1 cellular context compared by ENCODE assay signal in the genomic region with DNA sequence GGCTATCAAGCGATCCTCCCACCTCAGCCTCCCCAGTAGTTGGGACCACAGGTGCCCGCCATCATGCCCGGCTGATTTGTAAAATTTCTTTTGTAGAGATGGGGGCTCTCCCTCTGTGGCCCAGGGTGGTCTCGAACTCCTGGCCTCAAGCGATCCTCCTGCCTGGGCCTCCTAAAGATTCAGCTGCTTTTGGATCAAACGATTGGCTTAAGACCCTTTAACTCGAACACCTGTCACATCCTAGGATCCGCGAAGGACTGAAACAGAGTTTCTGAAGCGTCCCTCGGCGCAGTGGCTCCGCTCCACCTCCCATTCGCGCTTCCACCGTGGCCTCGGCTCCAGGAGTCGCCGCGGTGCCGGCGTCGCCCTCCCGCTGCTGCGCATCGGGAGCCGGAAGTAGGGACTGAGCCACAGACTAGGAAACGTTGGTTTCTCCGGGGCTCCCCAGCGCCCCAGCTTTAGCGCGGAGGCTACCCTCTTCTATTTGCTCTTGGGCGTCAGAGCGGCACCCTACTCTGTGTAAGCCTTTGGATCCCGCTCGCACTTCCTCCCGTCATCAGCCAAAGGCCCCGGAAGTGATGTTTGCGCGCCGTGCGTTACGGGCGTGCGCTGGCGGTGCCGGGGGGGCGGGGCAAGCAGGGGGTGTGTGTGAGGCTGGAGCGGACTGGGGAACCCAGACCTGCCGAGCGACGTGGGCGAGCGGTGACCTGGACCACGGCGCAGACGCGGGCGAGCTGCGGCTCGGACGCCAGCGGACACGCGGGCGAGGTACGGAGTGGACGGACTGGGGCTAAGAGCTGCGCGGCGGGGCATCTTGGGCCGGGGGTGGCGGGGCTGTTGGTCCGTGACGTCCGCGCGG.
A peak's percentile ranks its signal among the peaks of the same experiment; 100 is the strongest.
TF ChIP-seq lines count a peak whose summit lies in the region.

No MANE protein-coding gene starts in this region.

TF ChIP-seq in HepG2, 621 proteins besides CTCF, POLR2A, EP300 and RAD21 (continued from another document and continues in another):
- TF ChIP-seq SNAPC5 (CRISPR knock-in tag; IDR thresholded peaks at IDR 0.05; ENCODE audit: borderline replicate concordance) (no peak), CCAR2 (optimal IDR thresholded peaks at IDR 0.05; ENCODE audit: low read depth, low read length) (no peak), HOXA3 (CRISPR knock-in tag; IDR thresholded peaks at IDR 0.05) (peak; percentile 97), MED8 (CRISPR knock-in tag; IDR thresholded peaks at IDR 0.05; ENCODE audit: insufficient replicate concordance) (no peak), ZFAT (CRISPR knock-in tag; conservative IDR thresholded peaks at IDR 0.05) (no peak), MZF1 (CRISPR knock-in tag; IDR thresholded peaks at IDR 0.05; ENCODE audit: borderline replicate concordance) (no peak), YEATS2 (CRISPR knock-in tag; IDR thresholded peaks at IDR 0.05; ENCODE audit: borderline replicate concordance) (peak; percentile 74; the same call in 1 of the 2 replicates), MIER2 (CRISPR knock-in tag; IDR thresholded peaks at IDR 0.05) (no peak), ZBTB42 (CRISPR knock-in tag; IDR thresholded peaks at IDR 0.05) (no peak), ZNF75D (CRISPR knock-in tag; IDR thresholded peaks at IDR 0.05; ENCODE audit: borderline replicate concordance) (no peak), JDP2 (CRISPR knock-in tag; IDR thresholded peaks at IDR 0.05; ENCODE audit: borderline replicate concordance) (no peak; the same call in 1 of the 2 replicates), AGO2 (optimal IDR thresholded peaks at IDR 0.05; ENCODE audit: low read depth, low read length) (peak; percentile 95), ARNT (IDR thresholded peaks at IDR 0.05) (no peak), SNAPC4 (CRISPR knock-in tag; IDR thresholded peaks at IDR 0.05) (no peak), TRIM22 (IDR thresholded peaks at IDR 0.05) (no peak), FOXM1 (CRISPR knock-in tag; IDR thresholded peaks at IDR 0.05) (no peak), EHMT2 (IDR thresholded peaks at IDR 0.05; ENCODE audit: borderline replicate concordance, low read depth, low read length) (no peak), PAXIP1 (CRISPR knock-in tag; conservative IDR thresholded peaks at IDR 0.05) (peak; percentile 31; the same call in 1 of the 2 replicates), KDM5A (IDR thresholded peaks at IDR 0.05; ENCODE audit: borderline replicate concordance, low read length) (no peak), JUN (CRISPR knock-in tag; IDR thresholded peaks at IDR 0.05) (peak; percentile 68; the same call in 1 of the 2 replicates), DR1 (CRISPR knock-in tag; IDR thresholded peaks at IDR 0.05) (no peak), AKAP8 (CRISPR knock-in tag; IDR thresholded peaks at IDR 0.05) (peak; percentile 94), ZNF124 (CRISPR knock-in tag; IDR thresholded peaks at IDR 0.05) (no peak), POGZ (CRISPR knock-in tag; IDR thresholded peaks at IDR 0.05) (peak; percentile 67), ZSCAN20 (CRISPR knock-in tag; IDR thresholded peaks at IDR 0.05; ENCODE audit: borderline replicate concordance) (no peak), ZSCAN22 (CRISPR knock-in tag; IDR thresholded peaks at IDR 0.05) (no peak; the same call in 1 of the 2 replicates), POLR2AphosphoS2 (IDR thresholded peaks at IDR 0.05; ENCODE audit: low read depth, low read length) (no peak), RFXANK (CRISPR knock-in tag; IDR thresholded peaks at IDR 0.05) (0 out of 2 replicates have a peak, but pooled peaks have one; percentile 32)
- TF ChIP-seq, protein P1, sequence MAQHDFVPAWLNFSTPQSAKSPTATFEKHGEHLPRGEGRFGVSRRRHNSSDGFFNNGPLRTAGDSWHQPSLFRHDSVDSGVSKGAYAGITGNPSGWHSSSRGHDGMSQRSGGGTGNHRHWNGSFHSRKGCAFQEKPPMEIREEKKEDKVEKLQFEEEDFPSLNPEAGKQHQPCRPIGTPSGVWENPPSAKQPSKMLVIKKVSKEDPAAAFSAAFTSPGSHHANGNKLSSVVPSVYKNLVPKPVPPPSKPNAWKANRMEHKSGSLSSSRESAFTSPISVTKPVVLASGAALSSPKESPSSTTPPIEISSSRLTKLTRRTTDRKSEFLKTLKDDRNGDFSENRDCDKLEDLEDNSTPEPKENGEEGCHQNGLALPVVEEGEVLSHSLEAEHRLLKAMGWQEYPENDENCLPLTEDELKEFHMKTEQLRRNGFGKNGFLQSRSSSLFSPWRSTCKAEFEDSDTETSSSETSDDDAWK (CRISPR knock-in tag; IDR thresholded peaks at IDR 0.05): no peak
- TF ChIP-seq, protein P2, sequence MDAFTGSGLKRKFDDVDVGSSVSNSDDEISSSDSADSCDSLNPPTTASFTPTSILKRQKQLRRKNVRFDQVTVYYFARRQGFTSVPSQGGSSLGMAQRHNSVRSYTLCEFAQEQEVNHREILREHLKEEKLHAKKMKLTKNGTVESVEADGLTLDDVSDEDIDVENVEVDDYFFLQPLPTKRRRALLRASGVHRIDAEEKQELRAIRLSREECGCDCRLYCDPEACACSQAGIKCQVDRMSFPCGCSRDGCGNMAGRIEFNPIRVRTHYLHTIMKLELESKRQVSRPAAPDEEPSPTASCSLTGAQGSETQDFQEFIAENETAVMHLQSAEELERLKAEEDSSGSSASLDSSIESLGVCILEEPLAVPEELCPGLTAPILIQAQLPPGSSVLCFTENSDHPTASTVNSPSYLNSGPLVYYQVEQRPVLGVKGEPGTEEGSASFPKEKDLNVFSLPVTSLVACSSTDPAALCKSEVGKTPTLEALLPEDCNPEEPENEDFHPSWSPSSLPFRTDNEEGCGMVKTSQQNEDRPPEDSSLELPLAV (CRISPR knock-in tag; conservative IDR thresholded peaks at IDR 0.05; ENCODE audit: low read depth): no peak
- TF ChIP-seq, protein P3, sequence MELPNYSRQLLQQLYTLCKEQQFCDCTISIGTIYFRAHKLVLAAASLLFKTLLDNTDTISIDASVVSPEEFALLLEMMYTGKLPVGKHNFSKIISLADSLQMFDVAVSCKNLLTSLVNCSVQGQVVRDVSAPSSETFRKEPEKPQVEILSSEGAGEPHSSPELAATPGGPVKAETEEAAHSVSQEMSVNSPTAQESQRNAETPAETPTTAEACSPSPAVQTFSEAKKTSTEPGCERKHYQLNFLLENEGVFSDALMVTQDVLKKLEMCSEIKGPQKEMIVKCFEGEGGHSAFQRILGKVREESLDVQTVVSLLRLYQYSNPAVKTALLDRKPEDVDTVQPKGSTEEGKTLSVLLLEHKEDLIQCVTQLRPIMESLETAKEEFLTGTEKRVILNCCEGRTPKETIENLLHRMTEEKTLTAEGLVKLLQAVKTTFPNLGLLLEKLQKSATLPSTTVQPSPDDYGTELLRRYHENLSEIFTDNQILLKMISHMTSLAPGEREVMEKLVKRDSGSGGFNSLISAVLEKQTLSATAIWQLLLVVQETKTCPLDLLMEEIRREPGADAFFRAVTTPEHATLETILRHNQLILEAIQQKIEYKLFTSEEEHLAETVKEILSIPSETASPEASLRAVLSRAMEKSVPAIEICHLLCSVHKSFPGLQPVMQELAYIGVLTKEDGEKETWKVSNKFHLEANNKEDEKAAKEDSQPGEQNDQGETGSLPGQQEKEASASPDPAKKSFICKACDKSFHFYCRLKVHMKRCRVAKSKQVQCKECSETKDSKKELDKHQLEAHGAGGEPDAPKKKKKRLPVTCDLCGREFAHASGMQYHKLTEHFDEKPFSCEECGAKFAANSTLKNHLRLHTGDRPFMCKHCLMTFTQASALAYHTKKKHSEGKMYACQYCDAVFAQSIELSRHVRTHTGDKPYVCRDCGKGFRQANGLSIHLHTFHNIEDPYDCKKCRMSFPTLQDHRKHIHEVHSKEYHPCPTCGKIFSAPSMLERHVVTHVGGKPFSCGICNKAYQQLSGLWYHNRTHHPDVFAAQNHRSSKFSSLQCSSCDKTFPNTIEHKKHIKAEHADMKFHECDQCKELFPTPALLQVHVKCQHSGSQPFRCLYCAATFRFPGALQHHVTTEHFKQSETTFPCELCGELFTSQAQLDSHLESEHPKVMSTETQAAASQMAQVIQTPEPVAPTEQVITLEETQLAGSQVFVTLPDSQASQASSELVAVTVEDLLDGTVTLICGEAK (IDR thresholded peaks at IDR 0.05): peak; percentile 27; the same call in 1 of the 2 replicates
- TF ChIP-seq, protein P3 (CRISPR knock-in tag; IDR thresholded peaks at IDR 0.05): peak; percentile 54; the same call in 1 of the 2 replicates
